Comparison of ENCODE assay signal across 8 cellular contexts in genomic region chr15:75843618-75844610, GRCh38. TPM values are rescaled to one million over a fixed set of nuclear protein-coding genes. Genes with fewer than 3 reads are reported as not detected.
A peak's percentile ranks its signal among the peaks of the same experiment; 100 is the strongest.
DNase-seq lines count a peak whose midpoint lies in the region; ATAC-seq and TF ChIP-seq lines count a peak whose summit lies in the region.

No MANE protein-coding gene starts in this region.

- DNase-seq in C1 segment of cervical spinal cord (lab: John Stamatoyannopoulos, UW) = peak in 13 of 14 donors; percentile 11 to 71 (median 52)
- DNase-seq in HS-5 (ENCODE audit: low read depth) = peak; percentile 15
- DNase-seq in SHP77 treated with DMSO at 0.1 percent for 48 hours (lab: John Stamatoyannopoulos, UW) = peak; percentile 47
- DNase-seq in activated naive CD4-positive, alpha-beta T cell treated with anti-CD3 and anti-CD28 coated beads, Interleukin-2, amount 10 ng/mL, durations not matched to agents 7 days and 5 days = peak; percentile 64
- peak; percentile 58 for DNase-seq in neuronal stem cell (ENCODE audit: low spot score)
- no peak for DNase-seq in thoracic aorta (ENCODE audit: low spot score)

- H2BK5ac ChIP-seq in neuronal stem cell (ENCODE audit: low read length) = peak overlapping the region; percentile 93

- peak overlapping the region; percentile 99 for H2BK15ac ChIP-seq in neuronal stem cell (ENCODE audit: low read length)

- H3K23ac ChIP-seq in neuronal stem cell (ENCODE audit: low read depth, low read length, poor library complexity) = peak overlapping the region; percentile 87

- peak overlapping the region; percentile 74 to 76 for H3K4me3 ChIP-seq in gastroesophageal sphincter
- H3K4me3 ChIP-seq in neuronal stem cell (ENCODE audit: low read length in 2 of 2) = peak overlapping the region; percentile 88 to 90
- peak overlapping the region; percentile 82 for H3K4me3 ChIP-seq in thoracic aorta

- no peak for TF ChIP-seq EP300 in gastroesophageal sphincter (IDR thresholded peaks at IDR 0.05)

- CTCF ChIA-PET in activated naive CD4-positive, alpha-beta T cell treated with anti-CD3 and anti-CD28 coated beads, Interleukin-2, amount 10 ng/mL, durations not matched to agents 7 days and 5 days (lab: Charles Lee) = interaction anchor here (0.8 to 1.2 kb wide), 2 partner anchors 33 to 48 kb away, joined by 3 read pairs; no protein-coding TSS in a partner anchor

- ATAC-seq in GM19438 (IDR thresholded peaks at IDR 0.05; ENCODE audit: low read depth, unreplicated experiment) = peak; percentile 52
- ATAC-seq in gastroesophageal sphincter = peak; percentile 75
- ATAC-seq in thoracic aorta (ENCODE audit: insufficient number of reproducible peaks, low FRiP score, low read depth) = peak; percentile 42

- H3K9me3 ChIP-seq in gastroesophageal sphincter (no peaks in the 10 kb centered on the region), neuronal stem cell (replicated peaks in 1 of 2; ENCODE audit: control insufficient read depth in 2 of 2, insufficient read depth in 1 of 2, low read depth in 1 of 2, low read length in 2 of 2) (no peaks in the 10 kb centered on the region), thoracic aorta (no peaks in the 10 kb centered on the region)

- H2BK12ac ChIP-seq in neuronal stem cell (ENCODE audit: low read length) = no peak overlapping the region

- no peaks in the 10 kb centered on the region for H3K79me1 ChIP-seq in neuronal stem cell (ENCODE audit: low read depth, low read length)

- peak overlapping the region; percentile 93 for H3K4me3 Mint-ChIP-seq in activated naive CD4-positive, alpha-beta T cell treated with anti-CD3 and anti-CD28 coated beads, Interleukin-2, amount 10 ng/mL, durations not matched to agents 7 days and 5 days

- H3K36me3 ChIP-seq in gastroesophageal sphincter (no peaks in the 10 kb centered on the region), neuronal stem cell (replicated peaks in 1 of 2; ENCODE audit: control insufficient read depth in 2 of 2, insufficient read depth in 2 of 2, low read length in 2 of 2) (peaks cover 0 to 19% of the 10 kb centered on the region in 2 donors), thoracic aorta (no peaks in the 10 kb centered on the region)

- peak overlapping the region; percentile 87 for H3K27ac Mint-ChIP-seq in activated naive CD4-positive, alpha-beta T cell treated with anti-CD3 and anti-CD28 coated beads, Interleukin-2, amount 10 ng/mL, durations not matched to agents 7 days and 5 days

- 0 to 2% methylated on average over 11 to 16 of the region's 87 CpGs for WGBS in gastroesophageal sphincter (ENCODE audit: low coverage in 1 of 2), 2 donors
- no CpG with 5 or more reads among the region's 87 CpGs for WGBS in neuronal stem cell (ENCODE audit: extremely low coverage in 2 of 2, insufficient read length in 2 of 2, insufficient replicate concordance in 1 of 2), 2 donors

- peak; percentile 54 to 55 for TF ChIP-seq POLR2A in gastroesophageal sphincter (IDR thresholded peaks at IDR 0.05)

- peak overlapping the region; percentile 98 for H3K9ac ChIP-seq in neuronal stem cell (ENCODE audit: low read depth, low read length, poor library complexity)

- H3K14ac ChIP-seq in neuronal stem cell (ENCODE audit: low read length) = peak overlapping the region; percentile 97

- H3K9me3 Mint-ChIP-seq in activated naive CD4-positive, alpha-beta T cell treated with anti-CD3 and anti-CD28 coated beads, Interleukin-2, amount 10 ng/mL, durations not matched to agents 7 days and 5 days = no peaks in the 10 kb centered on the region

- H3K27me3 ChIP-seq in gastroesophageal sphincter = no peaks in the 10 kb centered on the region
- peaks cover 0 to 11% (median 4%) of the 10 kb centered on the region in 3 experiments for H3K27me3 ChIP-seq in neuronal stem cell (ENCODE audit: control insufficient read depth in 3 of 3, insufficient read depth in 3 of 3, low read depth in 1 of 3, low read length in 3 of 3)
- H3K27me3 ChIP-seq in thoracic aorta (replicated peaks; ENCODE audit: insufficient read depth) = no peaks in the 10 kb centered on the region

- H3K4me1 ChIP-seq in gastroesophageal sphincter = peaks cover 0 to 73% (median 23%) of the 10 kb centered on the region in 3 donors
- peaks cover 7 to 9% of the 10 kb centered on the region in 2 donors for H3K4me1 ChIP-seq in neuronal stem cell (ENCODE audit: control insufficient read depth in 2 of 2, insufficient read depth in 1 of 2, low read depth in 1 of 2, low read length in 2 of 2)
- H3K4me1 ChIP-seq in thoracic aorta (ENCODE audit: control insufficient read depth in 1 of 2, low read depth in 2 of 2) = peaks cover 14 to 41% of the 10 kb centered on the region in 2 donors

- TF ChIP-seq CTCF in gastroesophageal sphincter (IDR thresholded peaks at IDR 0.05) (peak in 1 of 4 experiments; percentile 9), thoracic aorta (IDR thresholded peaks at IDR 0.05) (no peak)

- peak overlapping the region; percentile 72 to 92 (median 90) for H3K27ac ChIP-seq in gastroesophageal sphincter
- peak overlapping the region; percentile 52 for H3K27ac ChIP-seq in neuronal stem cell (replicated peaks; ENCODE audit: low read length)
- H3K27ac ChIP-seq in thoracic aorta = peak overlapping the region; percentile 83 to 90

- H2AK5ac ChIP-seq in neuronal stem cell (ENCODE audit: low read depth, low read length) = peak overlapping the region; percentile 94

- H2AFZ ChIP-seq in neuronal stem cell (ENCODE audit: low read length) = peak overlapping the region; percentile 96

- peak overlapping the region; percentile 98 for H4K8ac ChIP-seq in neuronal stem cell (ENCODE audit: low read depth, low read length)

- peaks cover 41% of the 10 kb centered on the region for H3K36me3 Mint-ChIP-seq in activated naive CD4-positive, alpha-beta T cell treated with anti-CD3 and anti-CD28 coated beads, Interleukin-2, amount 10 ng/mL, durations not matched to agents 7 days and 5 days

- peaks cover 52% of the 10 kb centered on the region for H3K4me1 Mint-ChIP-seq in activated naive CD4-positive, alpha-beta T cell treated with anti-CD3 and anti-CD28 coated beads, Interleukin-2, amount 10 ng/mL, durations not matched to agents 7 days and 5 days

- peak overlapping the region; percentile 97 for H3K4ac ChIP-seq in neuronal stem cell (ENCODE audit: low read length)

- no peak overlapping the region for H4K91ac ChIP-seq in neuronal stem cell (ENCODE audit: low read depth, low read length, poor library complexity)

- H3K4me2 ChIP-seq in neuronal stem cell (ENCODE audit: insufficient read depth, low read length, poor library complexity, severe bottlenecking) = peak overlapping the region; percentile 82

- peaks cover 19% of the 10 kb centered on the region for H3K27me3 Mint-ChIP-seq in activated naive CD4-positive, alpha-beta T cell treated with anti-CD3 and anti-CD28 coated beads, Interleukin-2, amount 10 ng/mL, durations not matched to agents 7 days and 5 days

- H2BK120ac ChIP-seq in neuronal stem cell (ENCODE audit: low read depth, low read length) = peak overlapping the region; percentile 25

- H3K18ac ChIP-seq in neuronal stem cell (ENCODE audit: low read length) = peak overlapping the region; percentile 98

RNA-seq across cellular contexts. Expression of gene UBE2Q2, which starts 0.7 kb away (rescaled TPM):
- total RNA-seq in gastroesophageal sphincter (10 to 100 TPM; 50.6 to 92.2 (median 65.5) TPM), thoracic aorta (10 to 100 TPM; 31.5 to 40.2 TPM)
- polyA plus RNA-seq in neuronal stem cell (2013, experiment 1 of 2) = 10.6 TPM
- 11.0 TPM for polyA plus RNA-seq in neuronal stem cell (2013, experiment 2 of 2)

RNA-seq across cellular contexts. Expression of gene FBXO22, which starts 59.8 kb away (rescaled TPM):
- total RNA-seq in gastroesophageal sphincter (10 to 100 TPM; 12.9 to 25.5 (median 19.1) TPM), thoracic aorta (10 to 100 TPM; 14.7 to 20.7 TPM)
- 43.3 TPM for polyA plus RNA-seq in neuronal stem cell (2013, experiment 1 of 2)
- polyA plus RNA-seq in neuronal stem cell (2013, experiment 2 of 2) = 42.6 TPM
